ENCODE assay signal across 1 cellular context in the genomic region with DNA sequence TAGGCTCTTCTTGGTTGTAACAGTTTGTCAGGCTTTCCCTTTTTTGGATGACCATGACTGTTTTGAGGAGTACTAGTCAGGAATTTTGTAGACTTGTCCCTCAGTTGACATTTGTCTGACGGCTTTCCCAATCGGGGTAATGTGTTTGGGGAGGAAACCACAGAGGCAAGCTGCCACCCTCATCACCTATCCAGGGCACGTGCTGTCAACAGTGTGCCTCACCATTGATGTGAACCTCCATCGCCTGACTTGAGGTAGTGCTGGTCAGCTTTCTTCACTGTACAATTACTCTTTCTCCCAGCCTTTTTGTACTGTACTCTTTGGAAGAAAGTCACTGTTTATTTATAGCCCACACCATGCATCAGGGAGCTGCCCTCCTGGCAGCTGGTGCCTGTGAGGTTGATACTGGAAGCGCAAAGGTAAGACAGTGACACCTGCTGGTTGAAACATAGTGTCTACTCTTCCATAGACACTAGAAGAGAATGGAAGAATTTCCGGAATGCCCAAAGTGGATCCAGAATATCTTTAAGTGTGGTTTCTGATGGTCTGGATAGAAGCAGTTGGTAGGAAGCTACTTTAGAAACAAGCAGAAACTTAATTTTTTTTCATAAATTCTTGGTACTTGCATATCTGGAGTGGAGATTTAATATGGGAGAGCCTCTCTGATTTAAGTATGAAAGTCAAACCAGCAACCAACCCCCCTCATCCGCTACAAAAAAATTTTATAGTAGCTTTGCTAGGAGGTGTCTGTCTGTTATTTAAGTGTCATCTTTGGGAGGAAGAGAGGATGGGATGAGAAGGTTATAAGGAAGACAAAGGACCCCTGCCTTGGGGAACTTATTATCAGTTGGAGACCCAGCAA.
TF ChIP-seq lines count a peak whose summit lies in the region.

No MANE protein-coding gene starts in this region.

TF ChIP-seq in Ishikawa, 13 proteins besides CTCF, POLR2A, EP300 and RAD21 (continued from another document):
- TF ChIP-seq MAX (IDR thresholded peaks at IDR 0.05), result no peak
- no peak for TF ChIP-seq TCF12 (IDR thresholded peaks at IDR 0.05; ENCODE audit: low read depth)
- TF ChIP-seq, protein P1, sequence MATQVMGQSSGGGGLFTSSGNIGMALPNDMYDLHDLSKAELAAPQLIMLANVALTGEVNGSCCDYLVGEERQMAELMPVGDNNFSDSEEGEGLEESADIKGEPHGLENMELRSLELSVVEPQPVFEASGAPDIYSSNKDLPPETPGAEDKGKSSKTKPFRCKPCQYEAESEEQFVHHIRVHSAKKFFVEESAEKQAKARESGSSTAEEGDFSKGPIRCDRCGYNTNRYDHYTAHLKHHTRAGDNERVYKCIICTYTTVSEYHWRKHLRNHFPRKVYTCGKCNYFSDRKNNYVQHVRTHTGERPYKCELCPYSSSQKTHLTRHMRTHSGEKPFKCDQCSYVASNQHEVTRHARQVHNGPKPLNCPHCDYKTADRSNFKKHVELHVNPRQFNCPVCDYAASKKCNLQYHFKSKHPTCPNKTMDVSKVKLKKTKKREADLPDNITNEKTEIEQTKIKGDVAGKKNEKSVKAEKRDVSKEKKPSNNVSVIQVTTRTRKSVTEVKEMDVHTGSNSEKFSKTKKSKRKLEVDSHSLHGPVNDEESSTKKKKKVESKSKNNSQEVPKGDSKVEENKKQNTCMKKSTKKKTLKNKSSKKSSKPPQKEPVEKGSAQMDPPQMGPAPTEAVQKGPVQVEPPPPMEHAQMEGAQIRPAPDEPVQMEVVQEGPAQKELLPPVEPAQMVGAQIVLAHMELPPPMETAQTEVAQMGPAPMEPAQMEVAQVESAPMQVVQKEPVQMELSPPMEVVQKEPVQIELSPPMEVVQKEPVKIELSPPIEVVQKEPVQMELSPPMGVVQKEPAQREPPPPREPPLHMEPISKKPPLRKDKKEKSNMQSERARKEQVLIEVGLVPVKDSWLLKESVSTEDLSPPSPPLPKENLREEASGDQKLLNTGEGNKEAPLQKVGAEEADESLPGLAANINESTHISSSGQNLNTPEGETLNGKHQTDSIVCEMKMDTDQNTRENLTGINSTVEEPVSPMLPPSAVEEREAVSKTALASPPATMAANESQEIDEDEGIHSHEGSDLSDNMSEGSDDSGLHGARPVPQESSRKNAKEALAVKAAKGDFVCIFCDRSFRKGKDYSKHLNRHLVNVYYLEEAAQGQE (IDR thresholded peaks at IDR 0.05; ENCODE audit: low read depth), result no peak
